ENCODE assay signal across 8 cellular contexts in the genomic region with DNA sequence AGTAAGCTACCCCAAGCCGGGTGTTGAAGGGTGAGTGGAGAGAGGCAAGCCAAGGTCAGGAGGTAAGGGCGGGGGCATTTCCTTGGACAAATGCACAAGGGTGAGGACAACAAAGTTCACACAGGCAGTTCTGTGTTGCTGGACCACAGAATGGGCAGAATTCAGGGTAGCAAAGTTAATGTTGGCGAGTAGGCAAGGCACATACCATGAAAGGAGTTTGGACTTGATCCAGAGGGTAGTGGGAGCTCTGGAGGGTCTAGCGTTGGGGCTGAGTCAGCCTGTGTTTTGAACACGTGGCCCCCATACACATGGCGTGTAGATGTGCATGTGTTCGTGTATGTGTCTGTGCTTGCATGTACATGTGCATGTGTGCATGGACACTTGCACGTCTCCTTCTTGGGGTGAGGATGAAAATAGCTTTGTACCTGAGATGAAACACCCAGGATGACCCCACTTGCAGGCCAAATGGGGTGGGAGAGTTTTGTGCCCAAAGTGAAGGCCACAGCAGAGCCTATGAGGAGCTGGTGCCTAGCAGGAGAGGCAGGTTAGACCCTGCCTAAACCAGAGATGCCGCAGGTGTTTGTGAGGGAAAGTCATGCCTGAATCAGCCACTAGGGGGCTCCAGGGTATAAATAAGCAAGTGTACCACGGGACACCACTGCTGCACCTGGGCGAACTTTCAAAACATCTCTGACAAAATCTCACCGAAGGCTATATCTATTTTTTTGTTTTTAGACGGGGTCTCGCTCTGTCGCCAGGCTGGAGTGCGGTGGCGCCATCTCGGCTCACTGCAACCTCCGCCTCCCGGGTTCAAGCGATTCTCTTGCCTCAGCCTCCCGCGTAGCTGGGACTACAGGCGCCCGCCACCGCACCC. TPM values are rescaled to one million over a fixed set of nuclear protein-coding genes. Genes with fewer than 3 reads are reported as not detected.
A peak's percentile ranks its signal among the peaks of the same experiment; 100 is the strongest.
DNase-seq lines count a peak whose midpoint lies in the region; ATAC-seq and TF ChIP-seq lines count a peak whose summit lies in the region.

No MANE protein-coding gene starts in this region.

- no peak overlapping the region for H3K4me3 Mint-ChIP-seq in chondrocyte (ENCODE audit: unreplicated experiment)

- no peaks in the 10 kb centered on the region; the same call in 1 of the 2 replicates for H4K20me1 ChIP-seq in DND-41 (ENCODE audit: insufficient read depth, low read length)

- H3K4me1 ChIP-seq in DND-41 (ENCODE audit: insufficient read depth, low read length), result no peaks in the 10 kb centered on the region

- H3K4me1 Mint-ChIP-seq in chondrocyte (ENCODE audit: low read depth), result peaks cover under 1% of the 10 kb centered on the region

- no peaks in the 10 kb centered on the region for H3K9me3 ChIP-seq in DND-41 (ENCODE audit: insufficient read depth, low read length, severe bottlenecking)

- no peak overlapping the region for H3K9ac ChIP-seq in DND-41 (ENCODE audit: low read depth, low read length)

- no peaks in the 10 kb centered on the region for H3K9me3 Mint-ChIP-seq in chondrocyte (ENCODE audit: low read depth)

- TF ChIP-seq CTCF in DND-41 (IDR thresholded peaks at IDR 0.05; ENCODE audit: borderline replicate concordance, extremely low read depth, low read length, poor library complexity, severe bottlenecking) (peak; percentile 90), chondrocyte (IDR thresholded peaks at IDR 0.05) (peak; percentile 89), lower leg skin (IDR thresholded peaks at IDR 0.05) (peak in 1 of 3 donors; percentile 68)

- H3K27ac ChIP-seq in DND-41 (ENCODE audit: low read length), result no peak overlapping the region

- no peak overlapping the region for H3K27ac Mint-ChIP-seq in chondrocyte (ENCODE audit: unreplicated experiment)

- H3K79me2 ChIP-seq in DND-41 (ENCODE audit: insufficient read depth, low read length), result no peaks in the 10 kb centered on the region

- no peaks in the 10 kb centered on the region for H3K27me3 Mint-ChIP-seq in chondrocyte (ENCODE audit: low read depth)

- H3K4me3 ChIP-seq in DND-41 (ENCODE audit: low read depth in 1 of 2, low read length in 2 of 2), result no peak overlapping the region
- no peak overlapping the region for H3K4me3 ChIP-seq in lower leg skin (ENCODE audit: low read depth, poor library complexity, severe bottlenecking)

- no peaks in the 10 kb centered on the region; the same call in 1 of the 2 replicates for H3K36me3 ChIP-seq in DND-41 (ENCODE audit: insufficient read depth, low read length)

- ATAC-seq in DND-41 (ENCODE audit: insufficient read depth, low read depth) (peak; percentile 85), HG02798 (IDR thresholded peaks at IDR 0.05; ENCODE audit: poor library complexity, unreplicated experiment) (peak; percentile 71), GM18909 (IDR thresholded peaks at IDR 0.05; ENCODE audit: poor library complexity, unreplicated experiment) (no peak)

- TF ChIP-seq POLR2A in lower leg skin (IDR thresholded peaks at IDR 0.05), result no peak

- H3K4me2 ChIP-seq in DND-41 (ENCODE audit: insufficient read depth, low read length), result no peak overlapping the region

- H3K27me3 ChIP-seq in DND-41 (ENCODE audit: insufficient read depth, low read length, poor library complexity), result no peaks in the 10 kb centered on the region

- H2AFZ ChIP-seq in DND-41 (ENCODE audit: low read depth, low read length), result no peak overlapping the region

- intact Hi-C loops in lower leg skin (cut with DNase I; ENCODE audit: low total_unique reads), result loop anchor here (5.0 kb wide), 1 partner anchor 180 kb away; a partner anchor contains a TSS

- WGBS in lower leg skin, 2 donors, result 59% methylated on average over 26 of the region's 26 CpGs

- H3K36me3 Mint-ChIP-seq in chondrocyte (ENCODE audit: low read depth), result no peaks in the 10 kb centered on the region

- peak; percentile 82 for DNase-seq in DND-41
- DNase-seq in NCI-H446 (lab: John Stamatoyannopoulos, UW), result peak; percentile 67 to 81
- peak; percentile 91 for DNase-seq in activated CD4-positive, alpha-beta T cell treated with anti-CD3 and anti-CD28 coated beads for 48 hours
- DNase-seq in chondrocyte (ENCODE audit: low spot score), result peak; percentile 12
- DNase-seq in lower leg skin (ENCODE audit: low spot score in 2 of 2), result peak; percentile 89 to 96
- DNase-seq in stimulated activated CD8-positive, alpha-beta memory T cell treated with anti-CD3 and anti-CD28 coated beads, Interleukin-12 subunit alpha, Interleukin-12 subunit beta, amount 100 ng/mL, for 4 hours (ENCODE audit: low read depth), result peak; percentile 59

RNA-seq across cellular contexts. Expression of a gene that starts 21.8 kb away (rescaled TPM):
- total RNA-seq in chondrocyte, result 10.6 to 16.6 TPM (median 11.6 TPM) in 3 replicates
- total RNA-seq in lower leg skin, result 10 to 100 TPM; 21.6 to 70.3 (median 45.3) TPM

Comparison
In these comparisons a context has a peak if more than half of its experiments do, and no peak if none do; other contexts are left out.
1. DNase-seq: peak in every context shown above with its lines; median percentile 92 in lower leg skin; 91 in activated CD4-positive, alpha-beta T cell treated with anti-CD3 and anti-CD28 coated beads for 48 hours; 82 in DND-41; 74 in NCI-H446; 59 in stimulated activated CD8-positive, alpha-beta memory T cell treated with anti-CD3 and anti-CD28 coated beads, Interleukin-12 subunit alpha, Interleukin-12 subunit beta, amount 100 ng/mL, for 4 hours; 12 in chondrocyte.